ENCODE assay signal across 8 cellular contexts in the genomic region with DNA sequence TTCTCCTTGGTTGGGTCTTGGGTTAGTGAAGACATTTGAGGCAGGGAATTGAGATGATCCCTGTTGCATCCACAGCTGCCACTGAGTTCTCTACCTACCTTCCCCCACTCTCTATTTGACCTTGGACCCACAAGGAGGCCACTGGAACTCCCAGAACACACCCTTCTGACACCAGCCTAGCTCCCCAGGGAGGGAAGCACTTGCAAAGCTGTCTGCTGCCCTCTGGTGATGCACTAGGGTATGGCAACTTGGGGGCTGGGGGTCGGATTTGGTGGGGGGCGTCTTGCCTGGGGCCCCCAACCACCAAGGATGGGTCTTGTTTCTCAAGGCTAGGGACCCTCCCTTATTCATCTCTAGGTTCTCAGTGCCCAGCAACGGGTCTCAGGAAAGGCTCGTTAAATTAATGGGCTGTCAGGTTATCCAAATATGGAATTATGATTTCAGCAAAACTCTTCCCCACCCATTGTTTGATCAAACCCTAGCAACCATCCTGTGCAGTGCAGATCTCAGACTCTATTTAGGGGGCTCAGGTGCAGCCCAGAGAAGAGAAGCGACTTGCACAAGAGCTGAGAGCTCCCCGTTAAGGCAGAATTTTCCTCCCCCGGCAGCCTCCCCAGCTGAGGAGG.
DNase-seq lines count a peak whose midpoint lies in the region; ATAC-seq and TF ChIP-seq lines count a peak whose summit lies in the region.

No MANE protein-coding gene starts in this region.

- H4K20me1 ChIP-seq in OCI-LY1 (ENCODE audit: insufficient read depth, low read length) = no peaks in the 10 kb centered on the region

- no peak overlapping the region for H3K9ac ChIP-seq in OCI-LY1 (ENCODE audit: low read length)

- no peaks in the 10 kb centered on the region for H3K79me2 ChIP-seq in OCI-LY1 (ENCODE audit: insufficient read depth, low read length)

- H2AFZ ChIP-seq in OCI-LY1 (ENCODE audit: low read length) = no peak overlapping the region

- DNase-seq in stimulated activated CD4-positive, alpha-beta T cell treated with anti-CD3 and anti-CD28 coated beads, Interleukin-15, amount 100 ng/mL, for 24 hours = peak; percentile 16
- no peak for DNase-seq in stimulated activated CD4-positive, alpha-beta T cell treated with anti-CD3 and anti-CD28 coated beads, Interleukin-4, amount 100 ng/mL, for 4 hours
- DNase-seq in fibroblast of mammary gland (ENCODE audit: low read depth) (no peak), activated gamma-delta T cell treated with Interleukin-2 at 50 U/mL for 16 hours (no peak), pons (ENCODE audit: low spot score) (no peak)
- DNase-seq in natural killer cell treated with Interleukin-12 subunit alpha and Interleukin-12 subunit beta and Interleukin-15 and Interleukin-18, amount 100 ng/mL, for 72 hours (ENCODE audit: low spot score) = no peak

- H3K27me3 Mint-ChIP-seq in natural killer cell treated with Interleukin-12 subunit alpha and Interleukin-12 subunit beta and Interleukin-15 and Interleukin-18, amount 100 ng/mL, for 72 hours = peaks cover 8 to 18% of the 10 kb centered on the region in 2 donors

- no peaks in the 10 kb centered on the region for H3K4me1 Mint-ChIP-seq in natural killer cell treated with Interleukin-12 subunit alpha and Interleukin-12 subunit beta and Interleukin-15 and Interleukin-18, amount 100 ng/mL, for 72 hours (ENCODE audit: low read depth in 2 of 2)

- H3K4me3 ChIP-seq in OCI-LY1 (ENCODE audit: low read depth, low read length, poor library complexity, severe bottlenecking) (no peak overlapping the region), fibroblast of mammary gland (ENCODE audit: control insufficient read depth, low read depth, low read length) (no peak overlapping the region)

- no peaks in the 10 kb centered on the region for H3K9me3 Mint-ChIP-seq in natural killer cell treated with Interleukin-12 subunit alpha and Interleukin-12 subunit beta and Interleukin-15 and Interleukin-18, amount 100 ng/mL, for 72 hours

- ATAC-seq in GM21423 (IDR thresholded peaks at IDR 0.05; ENCODE audit: unreplicated experiment) = no peak
- no peak for ATAC-seq in natural killer cell treated with Interleukin-12 subunit alpha and Interleukin-12 subunit beta and Interleukin-15 and Interleukin-18, amount 100 ng/mL, for 72 hours

- no peaks in the 10 kb centered on the region for H3F3A ChIP-seq in OCI-LY1 (ENCODE audit: insufficient read depth, low read length)

- H3K4me3 Mint-ChIP-seq in natural killer cell treated with Interleukin-12 subunit alpha and Interleukin-12 subunit beta and Interleukin-15 and Interleukin-18, amount 100 ng/mL, for 72 hours = no peak overlapping the region

- no peaks in the 10 kb centered on the region for H3K4me1 ChIP-seq in OCI-LY1 (ENCODE audit: insufficient read depth, low read length, severe bottlenecking)

- no peaks in the 10 kb centered on the region for H3K36me3 ChIP-seq in OCI-LY1 (ENCODE audit: insufficient read depth, low read length)

- TF ChIP-seq CTCF in OCI-LY1 (IDR thresholded peaks at IDR 0.05; ENCODE audit: low read length) (peak; percentile 71), fibroblast of mammary gland (conservative IDR thresholded peaks at IDR 0.05; ENCODE audit: control insufficient read depth, insufficient read depth, low read depth, low read length) (peak; percentile 32)

- H3K27ac ChIP-seq in OCI-LY1 (ENCODE audit: low read depth, low read length, poor library complexity, severe bottlenecking) = no peak overlapping the region

- H3K27me3 ChIP-seq in OCI-LY1 (ENCODE audit: insufficient read depth, low read length) = no peaks in the 10 kb centered on the region

- no peaks in the 10 kb centered on the region for H3K36me3 Mint-ChIP-seq in natural killer cell treated with Interleukin-12 subunit alpha and Interleukin-12 subunit beta and Interleukin-15 and Interleukin-18, amount 100 ng/mL, for 72 hours

- H3K27ac Mint-ChIP-seq in natural killer cell treated with Interleukin-12 subunit alpha and Interleukin-12 subunit beta and Interleukin-15 and Interleukin-18, amount 100 ng/mL, for 72 hours = no peak overlapping the region

- no peaks in the 10 kb centered on the region for H3K9me2 ChIP-seq in OCI-LY1 (ENCODE audit: low read depth, low read length)

- no peaks in the 10 kb centered on the region for H3K9me3 ChIP-seq in OCI-LY1 (ENCODE audit: low read length)

- no peak overlapping the region for H3K4me2 ChIP-seq in OCI-LY1 (ENCODE audit: low read length)
